In genomic region chr9:34451135-34451534, GRCh38 we compare ENCODE assay signal across 24 cellular contexts. TPM values are rescaled to one million over a fixed set of nuclear protein-coding genes. Genes with fewer than 3 reads are reported as not detected.
DNase-seq lines count a peak whose midpoint lies in the region; ATAC-seq and TF ChIP-seq lines count a peak whose summit lies in the region.
"Had no signal": no experiment of that assay in that cellular context is flagged by ENCODE, and none has a peak within 500 bp of the region (broad histone marks: within the 10 kb centered on the region; RNA-seq: fewer than 3 reads in every experiment).

No MANE protein-coding gene starts in this region.

- peak; percentile 28 for DNase-seq in GM23338 (ENCODE audit: low spot score)
- DNase-seq in PC-9: no peak
- peak; percentile 21 for DNase-seq in fibroblast of the aortic adventitia (ENCODE audit: low read depth)
- no peak for DNase-seq in neural crest cell (ENCODE audit: low read depth, low spot score)
- no peak for DNase-seq in WERI-Rb-1
- DNase-seq in GM13976 (ENCODE audit: low spot score): no peak
- no peak for DNase-seq in T-helper 1 cell
- DNase-seq in EL: no peak
- DNase-seq: activated naive CD4-positive, alpha-beta T cell treated with Interleukin-2 at 50 U/mL for 16 hours; activated T-cell treated with anti-CD3 and anti-CD28 coated beads, Interleukin-2, amount 50 U/mL, for 1 hour; CD8-positive, alpha-beta memory T cell; H7; head of caudate nucleus; KG1; lower lobe of right lung; NCI-H1930; NCI-H345; pancreas; tibial artery had no signal

- H3K4me3 Mint-ChIP-seq in GM23338 (no peak overlapping the region), neural crest cell (no peak overlapping the region)
- H3K4me3 Mint-ChIP-seq: CD8-positive, alpha-beta memory T cell; central memory CD8-positive, alpha-beta T cell; stimulated activated naive B cell treated with anti-CD40 and anti-IgM and Interleukin-4, amounts not matched to agents 10 μg/mL and 1 μg/mL and 100 μg/mL, for 72 hours had no signal

- H3K27ac ChIP-seq in GM23338 (ENCODE audit: low read depth): no peak overlapping the region
- peak overlapping the region; percentile 50 for H3K27ac ChIP-seq in PC-9
- H3K27ac ChIP-seq in WERI-Rb-1: no peak overlapping the region
- H3K27ac ChIP-seq: lower lobe of right lung, pancreas, tibial artery had no signal

- H3K4me2 ChIP-seq in GM23338 (no peak overlapping the region), PC-9 (peak overlapping the region; percentile 47)

- peaks cover 6% of the 10 kb centered on the region; the same call in 1 of the 2 replicates for H3K27me3 ChIP-seq in GM23338 (ENCODE audit: insufficient read depth)
- no peaks in the 10 kb centered on the region for H3K27me3 ChIP-seq in PC-9 (ENCODE audit: insufficient read depth, low read depth)
- H3K27me3 ChIP-seq in WERI-Rb-1 (ENCODE audit: insufficient read depth, low read depth, severe bottlenecking): no peaks in the 10 kb centered on the region
- H3K27me3 ChIP-seq: pancreas, tibial artery had no signal

- H3F3A ChIP-seq in GM23338 (replicated peaks; ENCODE audit: low read depth) (no peaks in the 10 kb centered on the region), PC-9 (ENCODE audit: insufficient read depth, low read depth) (peaks cover 20% of the 10 kb centered on the region; the same call in 1 of the 2 replicates)

- H3K9me3 Mint-ChIP-seq in GM23338: no peaks in the 10 kb centered on the region
- H3K9me3 Mint-ChIP-seq in neural crest cell: no peaks in the 10 kb centered on the region
- H3K9me3 Mint-ChIP-seq: CD8-positive, alpha-beta memory T cell; central memory CD8-positive, alpha-beta T cell; stimulated activated naive B cell treated with anti-CD40 and anti-IgM and Interleukin-4, amounts not matched to agents 10 μg/mL and 1 μg/mL and 100 μg/mL, for 72 hours had no signal

- CTCF ChIA-PET in PC-9 (lab: Charles Lee): interaction anchor here (1.0 to 1.3 kb wide), 2 partner anchors 10 to 46 kb away, joined by 3 read pairs; no protein-coding TSS in a partner anchor

- H3K36me3 Mint-ChIP-seq in GM23338 (ENCODE audit: low read depth) (no peaks in the 10 kb centered on the region), neural crest cell (ENCODE audit: low read depth) (no peaks in the 10 kb centered on the region)

- H3K9me3 ChIP-seq in PC-9 (ENCODE audit: insufficient read depth, low read depth): no peaks in the 10 kb centered on the region
- no peaks in the 10 kb centered on the region for H3K9me3 ChIP-seq in WERI-Rb-1 (ENCODE audit: severe bottlenecking)
- H3K9me3 ChIP-seq: lower lobe of right lung, pancreas, tibial artery had no signal

- peaks cover 5% of the 10 kb centered on the region; the same call in 1 of the 2 replicates for H3K4me1 ChIP-seq in GM23338 (ENCODE audit: insufficient read depth)
- peaks cover 26% of the 10 kb centered on the region for H3K4me1 ChIP-seq in PC-9 (replicated peaks; ENCODE audit: insufficient read depth)
- H3K4me1 ChIP-seq: pancreas had no signal

- H3K27me3 Mint-ChIP-seq in GM23338 (ENCODE audit: insufficient read depth, low read depth, poor library complexity) (no peaks in the 10 kb centered on the region), neural crest cell (ENCODE audit: low read depth) (no peaks in the 10 kb centered on the region)
- H3K27me3 Mint-ChIP-seq: CD8-positive, alpha-beta memory T cell; central memory CD8-positive, alpha-beta T cell; stimulated activated naive B cell treated with anti-CD40 and anti-IgM and Interleukin-4, amounts not matched to agents 10 μg/mL and 1 μg/mL and 100 μg/mL, for 72 hours had no signal

- H3K27ac Mint-ChIP-seq in GM23338 (peak overlapping the region; percentile 57), neural crest cell (ENCODE audit: unreplicated experiment) (peak overlapping the region; percentile 44)
- H3K27ac Mint-ChIP-seq: CD8-positive, alpha-beta memory T cell; stimulated activated naive B cell treated with anti-CD40 and anti-IgM and Interleukin-4, amounts not matched to agents 10 μg/mL and 1 μg/mL and 100 μg/mL, for 72 hours had no signal

- in situ Hi-C loops in GM13976 (cut with MboI; ENCODE audit: low sequenced_read_pairs, unreplicated experiment): no loop called here

- H4K20me1 ChIP-seq in GM23338 (replicated peaks; ENCODE audit: insufficient read depth) (peaks cover 5% of the 10 kb centered on the region), PC-9 (ENCODE audit: insufficient read depth) (no peaks in the 10 kb centered on the region)

- H3K4me3 ChIP-seq in GM23338: no peak overlapping the region
- H3K4me3 ChIP-seq in PC-9: no peak overlapping the region
- no peak overlapping the region for H3K4me3 ChIP-seq in fibroblast of the aortic adventitia (ENCODE audit: low read depth, low read length)
- H3K4me3 ChIP-seq in WERI-Rb-1 (ENCODE audit: low read depth, low read length): no peak overlapping the region
- H3K4me3 ChIP-seq: GM12878, lower lobe of right lung, pancreas, tibial artery had no signal

- H3K36me3 ChIP-seq in GM23338 (ENCODE audit: insufficient read depth) (no peaks in the 10 kb centered on the region), PC-9 (ENCODE audit: low read depth) (no peaks in the 10 kb centered on the region), WERI-Rb-1 (no peaks in the 10 kb centered on the region)
- H3K36me3 ChIP-seq: lower lobe of right lung, pancreas, tibial artery had no signal

- TF ChIP-seq CTCF in GM23338 (conservative IDR thresholded peaks at IDR 0.05; ENCODE audit: low read depth in 2 of 2) (no peak), PC-9 (conservative IDR thresholded peaks at IDR 0.05) (no peak), fibroblast of the aortic adventitia (IDR thresholded peaks at IDR 0.05; ENCODE audit: insufficient read depth, low read length) (no peak), neural crest cell (conservative IDR thresholded peaks at IDR 0.05) (no peak), WERI-Rb-1 (IDR thresholded peaks at IDR 0.05; ENCODE audit: low read depth, low read length) (no peak), GM13976 (IDR thresholded peaks at IDR 0.05; ENCODE audit: borderline replicate concordance, control extremely low read depth, extremely low read depth, insufficient read depth, missing control alignments) (no peak)

- BruUV-seq in PC-9 (replicated peaks; lab: Mats Ljungman, UMichigan): no TSS peak

- H3K9me2 ChIP-seq in GM23338 (ENCODE audit: insufficient read depth) (no peaks in the 10 kb centered on the region; the same call in 1 of the 2 replicates), PC-9 (ENCODE audit: insufficient read depth) (no peaks in the 10 kb centered on the region)

- H2AFZ ChIP-seq in GM23338: no peak overlapping the region
- H2AFZ ChIP-seq in PC-9: 0 out of 2 replicates have a peak overlapping the region, but pooled peaks have one; percentile 33

- H3K4me1 Mint-ChIP-seq in GM23338: peaks cover 22% of the 10 kb centered on the region
- peaks cover 3% of the 10 kb centered on the region for H3K4me1 Mint-ChIP-seq in neural crest cell

- intact Hi-C loops in PC-9 (cut with micrococcal nuclease; ENCODE audit: unreplicated experiment): no loop called here

- peaks cover 17% of the 10 kb centered on the region; the same call in 1 of the 2 replicates for H3K79me2 ChIP-seq in GM23338 (replicated peaks; ENCODE audit: insufficient read depth)
- peaks cover 57% of the 10 kb centered on the region for H3K79me2 ChIP-seq in PC-9 (ENCODE audit: low read depth)

- ATAC-seq in GM23338: peak; percentile 77
- ATAC-seq: lower lobe of right lung, Panc1, pancreas had no signal

- POLR2A ChIA-PET in PC-9 (lab: Charles Lee; ENCODE audit: unreplicated experiment): no interaction called here

TF ChIP-seq in GM23338, 12 proteins besides CTCF, POLR2A, EP300 and RAD21 (continues in another document):
- TF ChIP-seq CREB1 (CRISPR knock-in tag; IDR thresholded peaks at IDR 0.05; ENCODE audit: low read depth) (no peak), STAT1 (IDR thresholded peaks at IDR 0.05; ENCODE audit: unreplicated experiment) (no peak), ZNF114 (CRISPR knock-in tag; IDR thresholded peaks at IDR 0.05) (no peak), POLR2AphosphoS5 (IDR thresholded peaks at IDR 0.05; ENCODE audit: low read depth) (no peak)
- TF ChIP-seq, protein P1, sequence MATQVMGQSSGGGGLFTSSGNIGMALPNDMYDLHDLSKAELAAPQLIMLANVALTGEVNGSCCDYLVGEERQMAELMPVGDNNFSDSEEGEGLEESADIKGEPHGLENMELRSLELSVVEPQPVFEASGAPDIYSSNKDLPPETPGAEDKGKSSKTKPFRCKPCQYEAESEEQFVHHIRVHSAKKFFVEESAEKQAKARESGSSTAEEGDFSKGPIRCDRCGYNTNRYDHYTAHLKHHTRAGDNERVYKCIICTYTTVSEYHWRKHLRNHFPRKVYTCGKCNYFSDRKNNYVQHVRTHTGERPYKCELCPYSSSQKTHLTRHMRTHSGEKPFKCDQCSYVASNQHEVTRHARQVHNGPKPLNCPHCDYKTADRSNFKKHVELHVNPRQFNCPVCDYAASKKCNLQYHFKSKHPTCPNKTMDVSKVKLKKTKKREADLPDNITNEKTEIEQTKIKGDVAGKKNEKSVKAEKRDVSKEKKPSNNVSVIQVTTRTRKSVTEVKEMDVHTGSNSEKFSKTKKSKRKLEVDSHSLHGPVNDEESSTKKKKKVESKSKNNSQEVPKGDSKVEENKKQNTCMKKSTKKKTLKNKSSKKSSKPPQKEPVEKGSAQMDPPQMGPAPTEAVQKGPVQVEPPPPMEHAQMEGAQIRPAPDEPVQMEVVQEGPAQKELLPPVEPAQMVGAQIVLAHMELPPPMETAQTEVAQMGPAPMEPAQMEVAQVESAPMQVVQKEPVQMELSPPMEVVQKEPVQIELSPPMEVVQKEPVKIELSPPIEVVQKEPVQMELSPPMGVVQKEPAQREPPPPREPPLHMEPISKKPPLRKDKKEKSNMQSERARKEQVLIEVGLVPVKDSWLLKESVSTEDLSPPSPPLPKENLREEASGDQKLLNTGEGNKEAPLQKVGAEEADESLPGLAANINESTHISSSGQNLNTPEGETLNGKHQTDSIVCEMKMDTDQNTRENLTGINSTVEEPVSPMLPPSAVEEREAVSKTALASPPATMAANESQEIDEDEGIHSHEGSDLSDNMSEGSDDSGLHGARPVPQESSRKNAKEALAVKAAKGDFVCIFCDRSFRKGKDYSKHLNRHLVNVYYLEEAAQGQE (IDR thresholded peaks at IDR 0.05; ENCODE audit: unreplicated experiment): no peak

RNA-seq across cellular contexts. Expression of gene FAM219A, which starts 7.2 kb away (rescaled TPM):
- total RNA-seq in GM23338 (2014; rRNA removed; shearing (Covaris generic)): 6.1 and 7.2 TPM in 2 replicates
- polyA plus RNA-seq in GM23338 (2016; fragmentation: Nextera tagmentation; extraction: Ambion mirVana): 3.3 and 3.8 TPM in 2 replicates
- total RNA-seq in PC-9 (2021) (12.7 and 15.6 TPM in 2 replicates), fibroblast of the aortic adventitia (ENCODE audit: low replicate concordance) (6.1 and 7.0 TPM in 2 replicates), neural crest cell (20.6 and 20.9 TPM in 2 replicates)

RNA-seq across cellular contexts. Expression of gene DNAI1, which starts 7.5 kb away (rescaled TPM):
- total RNA-seq in GM23338 (2014; rRNA removed; shearing (Covaris generic)): 0.19 and 1.0 TPM in 2 replicates
- polyA plus RNA-seq in GM23338 (2016; fragmentation: Nextera tagmentation; extraction: Ambion mirVana): 0.82 and 1.1 TPM in 2 replicates
- total RNA-seq in PC-9 (2021) (1.5 and 1.6 TPM in 2 replicates), fibroblast of the aortic adventitia (ENCODE audit: low replicate concordance) (1.1 TPM in 1 of 2 replicates, not detected in the other), neural crest cell (1.5 and 1.9 TPM in 2 replicates)
- total RNA-seq: CD8-positive, alpha-beta memory T cell; fibroblast of lung; GM12878 had no signal
- polyA plus RNA-seq: CD8-positive, alpha-beta memory T cell; fibroblast of lung; GM12878 had no signal

Comparison
In these comparisons a context has a peak if more than half of its experiments do, and no peak if none do; other contexts are left out.
1. DNase-seq: peak in GM23338 (single experiment) and fibroblast of the aortic adventitia (single experiment); none in PC-9 (0 of 2), neural crest cell (single experiment), WERI-Rb-1 (single experiment), GM13976 (single experiment), T-helper 1 cell (0 of 5) and EL (single experiment).